Comparison of ENCODE assay signal across 21 cellular contexts in genomic region chr15:26451995-26452394, GRCh38.
A peak's percentile ranks its signal among the peaks of the same experiment; 100 is the strongest.
DNase-seq lines count a peak whose midpoint lies in the region.
"Had no signal": no experiment of that assay in that cellular context is flagged by ENCODE, and none has a peak within 500 bp of the region (broad histone marks: within the 10 kb centered on the region; RNA-seq: fewer than 3 reads in every experiment).

No MANE protein-coding gene starts in this region.

- DNase-seq in NCI-H1092 treated with DMSO at 0.1 percent for 48 hours (lab: John Stamatoyannopoulos, UW) (peak; percentile 34), NCI-H1092 (lab: John Stamatoyannopoulos, UW) (no peak), NCI-H748 (lab: John Stamatoyannopoulos, UW; ENCODE audit: unreplicated experiment) (peak; percentile 43), NCI-H748 treated with DMSO at 0.1 percent for 48 hours (lab: John Stamatoyannopoulos, UW) (no peak), NCI-H69 (lab: John Stamatoyannopoulos, UW) (peak; percentile 57), NCI-H187 treated with DMSO at 0.1 percent for 48 hours (lab: John Stamatoyannopoulos, UW) (no peak), NCI-H774 (lab: John Stamatoyannopoulos, UW) (no peak)
- DNase-seq: 8988T; ACHN; BE2C; C1 segment of cervical spinal cord; CD4-positive, alpha-beta memory T cell; CD4-positive, CD25-positive, alpha-beta regulatory T cell; CD8-positive, alpha-beta memory T cell; COR-L47; DMS 273 treated with DMSO at 0.1 percent for 48 hours; DMS153; DMS53; DND-41; EL; GDM1 had no signal

Comparison
In these comparisons a context has a peak if more than half of its experiments do, and no peak if none do; other contexts are left out.
1. DNase-seq: peak in NCI-H1092 treated with DMSO at 0.1 percent for 48 hours (single experiment), NCI-H748 (single experiment) and NCI-H69 (single experiment); none in NCI-H1092 (single experiment), NCI-H748 treated with DMSO at 0.1 percent for 48 hours (single experiment), NCI-H187 treated with DMSO at 0.1 percent for 48 hours (single experiment) and NCI-H774 (single experiment).